7 cellular contexts compared by ENCODE assay signal in the genomic region with DNA sequence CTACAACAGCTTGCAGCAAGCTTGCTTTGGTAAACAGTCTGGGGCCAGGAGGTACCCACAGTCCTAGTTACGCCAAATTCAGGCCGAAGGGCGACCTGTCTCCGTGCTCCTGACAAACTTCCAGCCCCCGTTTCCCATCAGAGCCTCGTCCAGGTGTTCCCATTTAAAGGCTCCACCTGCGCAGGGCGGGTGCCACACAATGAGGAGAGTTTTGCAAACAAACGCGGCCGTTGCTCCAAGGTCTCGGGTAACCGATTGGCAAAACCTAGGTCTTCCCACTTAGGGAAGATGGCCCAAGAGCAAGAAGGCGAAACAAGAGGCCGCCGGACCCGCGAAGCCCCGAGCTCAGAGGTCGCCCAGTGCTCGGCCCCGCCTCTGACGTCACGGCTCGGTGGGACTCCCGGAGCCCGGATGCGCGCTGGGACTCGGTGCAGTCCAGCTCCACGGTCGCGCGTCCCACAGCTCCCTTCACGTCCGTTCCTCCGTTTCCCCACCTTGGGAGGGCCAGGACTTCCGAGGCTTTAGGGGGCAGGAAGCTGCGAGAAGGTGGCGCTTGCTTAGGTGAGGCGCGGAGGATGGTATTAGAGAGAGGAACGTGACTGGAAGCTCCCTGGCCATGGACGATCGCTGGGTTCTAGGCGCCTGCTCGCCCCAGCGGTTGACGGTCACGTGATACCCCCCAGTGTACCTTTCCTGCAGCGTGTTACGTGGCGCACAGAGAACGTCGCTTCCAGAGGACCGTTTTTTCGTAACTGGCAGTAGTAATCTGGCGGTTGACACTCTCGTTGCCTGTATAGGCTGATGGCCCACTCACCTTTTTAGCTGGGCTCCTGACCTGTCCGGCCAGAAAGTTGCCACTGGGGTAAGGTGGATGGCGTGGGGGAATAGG. TPM values are rescaled to one million over a fixed set of nuclear protein-coding genes. Genes with fewer than 3 reads are reported as not detected.
DNase-seq lines count a peak whose midpoint lies in the region; ATAC-seq, FAIRE-seq and TF ChIP-seq lines count a peak whose summit lies in the region.

No MANE protein-coding gene starts in this region.

- H3K4me1 ChIP-seq in K562 (replicated peaks in 1 of 2; ENCODE audit: control insufficient read depth in 2 of 2, insufficient read depth in 2 of 2, low read length in 2 of 2): peaks cover 0 to 5% of the 10 kb centered on the region in 2 experiments; a peak in 2 of 5 replicates

- H3K79me2 ChIP-seq in K562 (ENCODE audit: control insufficient read depth, insufficient read depth, low read length): no peaks in the 10 kb centered on the region

- peaks cover 0 to 2% of the 10 kb centered on the region in 2 experiments; a peak in 3 of 5 replicates for H3K27me3 ChIP-seq in K562 (ENCODE audit: control insufficient read depth in 2 of 2, insufficient read depth in 2 of 2, low read length in 2 of 2)

- no peak overlapping the region for H3K27ac ChIP-seq in K562 (ENCODE audit: extremely low read depth, low read depth, low read length)

- WGBS in K562 (ENCODE audit: insufficient coverage, low coverage, missing lambda C conversion rate): 54% methylated on average over 26 of the region's 61 CpGs

- H2AFZ ChIP-seq in K562 (ENCODE audit: low read depth, low read length): no peak overlapping the region

- BruUV-seq in K562 (replicated peaks; lab: Mats Ljungman, UMichigan): no TSS peak

- H3K4me2 ChIP-seq in K562 (ENCODE audit: insufficient read depth, low read length): no peak overlapping the region

- no peak for FAIRE-seq in K562 (lab: Jason Lieb, UNC)

- peak; percentile 93 for ATAC-seq in GM19025 (IDR thresholded peaks at IDR 0.05; ENCODE audit: low read depth, unreplicated experiment)
- ATAC-seq in HG03342 (IDR thresholded peaks at IDR 0.05; ENCODE audit: unreplicated experiment): peak; percentile 91
- ATAC-seq in K562: no peak
- ATAC-seq in left colon: peak; percentile 82

- TF ChIP-seq CTCF in K562 (IDR thresholded peaks at IDR 0.05 in 2 of 3, conservative IDR thresholded peaks at IDR 0.05 in 1 of 3; ENCODE audit: insufficient read depth in 2 of 3, low read depth in 1 of 3, low read length in 3 of 3): no peak

- no peak for TF ChIP-seq EP300 in K562 (IDR thresholded peaks at IDR 0.05; ENCODE audit: low read length)

- no peaks in the 10 kb centered on the region for H3K36me3 ChIP-seq in K562 (ENCODE audit: control insufficient read depth, insufficient read depth, low read length)

- H3K9me3 ChIP-seq in K562 (replicated peaks; ENCODE audit: control insufficient read depth, insufficient read depth, low read depth, low read length): no peaks in the 10 kb centered on the region

- DNase-seq in T-helper 2 cell: peak; percentile 32 to 94 (median 47)
- no peak for DNase-seq in K562 (ENCODE audit: extremely low read depth in 1 of 4, low spot score in 3 of 4)
- peak; percentile 78 to 80 for DNase-seq in left colon
- peak; percentile 67 to 72 for DNase-seq in stimulated activated CD4-positive, alpha-beta T cell treated with anti-CD3 and anti-CD28 coated beads, Interleukin-4, amount 100 ng/mL, for 48 hours (ENCODE audit: low read depth in 2 of 2)
- DNase-seq in NCI-H2196 treated with DMSO at 0.1 percent for 48 hours (lab: John Stamatoyannopoulos, UW; ENCODE audit: unreplicated experiment): no peak

- in situ Hi-C loops in K562 (cut with MboI): no loop called here

- no peaks in the 10 kb centered on the region for H3K9me1 ChIP-seq in K562 (ENCODE audit: control insufficient read depth, insufficient read depth, low read length)

- no peak for TF ChIP-seq RAD21 in K562 (CRISPR knock-in tag; conservative IDR thresholded peaks at IDR 0.05 in 1 of 2, IDR thresholded peaks at IDR 0.05 in 1 of 2)

- TF ChIP-seq POLR2A in K562 (conservative IDR thresholded peaks at IDR 0.05): no peak

- intact Hi-C loops in K562 (cut with micrococcal nuclease): no loop called here
- intact Hi-C loops in left colon (cut with DNase I, micrococcal nuclease): no loop called here

- POLR2A ChIA-PET in K562 (lab: Yijun Ruan, JAX): no interaction called here

- CTCF ChIA-PET in K562 (lab: Yijun Ruan, JAX; ENCODE audit: low intra/inter-chr PET ratio): no interaction called here

- no peak overlapping the region for H3K4me3 ChIP-seq in K562

- H4K20me1 ChIP-seq in K562 (replicated peaks; ENCODE audit: control insufficient read depth, insufficient read depth, low read length): no peaks in the 10 kb centered on the region

- no peak overlapping the region for H3K9ac ChIP-seq in K562 (ENCODE audit: insufficient read depth in 1 of 2, low read depth in 2 of 2, low read length in 2 of 2)

TF ChIP-seq in K562, 482 proteins besides CTCF, POLR2A, EP300 and RAD21:
- peak; percentile 41; the same call in 1 of the 2 replicates for TF ChIP-seq TFE3 (CRISPR knock-in tag; IDR thresholded peaks at IDR 0.05)
- TF ChIP-seq, protein P1, sequence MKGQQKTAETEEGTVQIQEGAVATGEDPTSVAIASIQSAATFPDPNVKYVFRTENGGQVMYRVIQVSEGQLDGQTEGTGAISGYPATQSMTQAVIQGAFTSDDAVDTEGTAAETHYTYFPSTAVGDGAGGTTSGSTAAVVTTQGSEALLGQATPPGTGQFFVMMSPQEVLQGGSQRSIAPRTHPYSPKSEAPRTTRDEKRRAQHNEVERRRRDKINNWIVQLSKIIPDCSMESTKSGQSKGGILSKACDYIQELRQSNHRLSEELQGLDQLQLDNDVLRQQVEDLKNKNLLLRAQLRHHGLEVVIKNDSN (CRISPR knock-in tag; IDR thresholded peaks at IDR 0.05): peak; percentile 30; the same call in 1 of the 2 replicates
- no peak for TF ChIP-seq ZNF212 (CRISPR knock-in tag; IDR thresholded peaks at IDR 0.05)

RNA-seq across cellular contexts. Expression of gene KDM4C, which starts 41.8 kb away (rescaled TPM):
- total RNA-seq in K562 (2011; cell fraction: chromatin; rRNA removed; ENCODE audit: low replicate concordance): 86.3 and 141 TPM in 2 replicates
- 36.9 and 47.4 TPM in 2 replicates for total RNA-seq in K562 (2011; cell fraction: nucleolus; rRNA removed)
- 68.0 and 71.1 TPM in 2 replicates for total RNA-seq in K562 (2011; cell fraction: nucleoplasm; rRNA removed)
- total RNA-seq in K562 (2014; rRNA removed) (12.1 and 14.9 TPM in 2 replicates), K562 (2014; rRNA removed; fragmentation: Illumina TruSeq; extraction: Trizol) (16.9 and 17.0 TPM in 2 replicates), K562 (2015; rRNA removed; fragmentation: Illumina TruSeq; extraction: Trizol) (13.8 and 14.4 TPM in 2 replicates), K562 (2021) (14.1 and 14.2 TPM in 2 replicates), left colon (10 to 100 TPM; 42.3 to 55.6 TPM)
- polyA plus RNA-seq in K562 (2011; rRNA removed) (12.6 and 13.4 TPM in 2 replicates), K562 (2014; fragmentation: Illumina TruSeq; extraction: Trizol) (11.3 and 12.8 TPM in 2 replicates), K562 (2014; fragmentation: Nextera tagmentation; extraction: Ambion mirVana) (1 to 10 TPM; 5.4 to 5.9 TPM), K562 (2014; rRNA removed) (8.6 and 9.9 TPM in 2 replicates)
- 6.5 and 8.6 TPM in 2 replicates for polyA plus RNA-seq in K562 (2011; cell fraction: cytosol; rRNA removed)
- polyA plus RNA-seq in K562 (2011; cell fraction: nucleus; rRNA removed): 30.1 and 34.6 TPM in 2 replicates
- 8.9 and 9.2 TPM in 2 replicates for polyA plus RNA-seq in K562 (2012)
- polyA minus RNA-seq in K562 (2011; rRNA and poly(A)+ RNA removed): 56.7 and 89.0 TPM in 2 replicates
- polyA minus RNA-seq in K562 (2011; cell fraction: cytosol; rRNA and poly(A)+ RNA removed): 15.5 and 16.0 TPM in 2 replicates
- polyA minus RNA-seq in K562 (2011; cell fraction: nucleus; rRNA and poly(A)+ RNA removed): 69.3 and 101 TPM in 2 replicates

Comparison
In these comparisons a context has a peak if more than half of its experiments do, and no peak if none do; other contexts are left out.
1. DNase-seq: peak in T-helper 2 cell (5 of 5), left colon (2 of 2) and stimulated activated CD4-positive, alpha-beta T cell treated with anti-CD3 and anti-CD28 coated beads, Interleukin-4, amount 100 ng/mL, for 48 hours (2 of 2); none in K562 (0 of 4) and NCI-H2196 treated with DMSO at 0.1 percent for 48 hours (single experiment).